In genomic region chr14:63972323-63972932, GRCh38 we compare ENCODE assay signal across 24 cellular contexts.
DNase-seq lines count a peak whose midpoint lies in the region; ATAC-seq, FAIRE-seq and TF ChIP-seq lines count a peak whose summit lies in the region.
"Had no signal": no experiment of that assay in that cellular context is flagged by ENCODE, and none has a peak within 500 bp of the region (broad histone marks: within the 10 kb centered on the region; RNA-seq: fewer than 3 reads in every experiment).

No MANE protein-coding gene starts in this region.

- FAIRE-seq in GM12878 (lab: Jason Lieb, UNC), result peak; percentile 68
- FAIRE-seq: frontal cortex, K562 had no signal

- no peak overlapping the region for H2AFZ ChIP-seq in GM12878 (ENCODE audit: control insufficient read depth, low read depth, low read length)
- H2AFZ ChIP-seq: neural progenitor cell had no signal

- no TSS peak for BruUV-seq in GM12878 (replicated peaks; lab: Mats Ljungman, UMichigan)

- in situ Hi-C loops in GM12878 (cut with MboI), result no loop called here

- ATAC-seq in GM18858 (IDR thresholded peaks at IDR 0.05; ENCODE audit: unreplicated experiment) (peak; percentile 51), GM12878 (peak; percentile 70), HG03520 (IDR thresholded peaks at IDR 0.05; ENCODE audit: unreplicated experiment) (no peak)
- ATAC-seq: activated CD4-positive, CD25-positive, alpha-beta regulatory T cell treated with anti-CD3 and anti-CD28 coated beads, Interleukin-2, amount 50 U/mL, for 24 hours; K562; left cardiac atrium had no signal

- H3K4me1 ChIP-seq in GM12878 (ENCODE audit: control insufficient read depth, insufficient read depth, low read length), result peaks cover 16% of the 10 kb centered on the region
- H3K4me1 ChIP-seq: Caco-2, neural progenitor cell, uterus had no signal

- H3K36me3 ChIP-seq in GM12878 (ENCODE audit: control insufficient read depth in 2 of 2, insufficient read depth in 2 of 2, low read length in 1 of 2), result peaks cover 0 to 11% of the 10 kb centered on the region in 2 experiments
- H3K36me3 ChIP-seq: neural progenitor cell, uterus had no signal

- H3K4me3 ChIP-seq in GM12864 (ENCODE audit: low read depth, low read length), result no peak overlapping the region
- H3K4me3 ChIP-seq in GM12878, result peak overlapping the region; percentile 31; the same call in 1 of the 2 replicates
- H3K4me3 ChIP-seq: coronary artery, K562, neural progenitor cell, smooth muscle cell, uterus had no signal

- POLR2A ChIA-PET in GM12878 (lab: Charles Lee), result interaction anchor here (0.6 to 1.0 kb wide), 3 partner anchors 33 to 224 kb away, joined by 4 to 10 read pairs (median 5); no protein-coding TSS in a partner anchor

- 4% methylated on average over 3 of the region's 3 CpGs for WGBS in GM12878 (ENCODE audit: insufficient coverage, insufficient replicate concordance, low lambda C conversion rate, missing lambda C conversion rate)

- DNase-seq in GM12864 (ENCODE audit: low read depth), result peak; percentile 29
- peak; percentile 2 for DNase-seq in NCI-H146 treated with DMSO at 0.1 percent for 48 hours (lab: John Stamatoyannopoulos, UW; ENCODE audit: unreplicated experiment)
- no peak for DNase-seq in GM12878 (ENCODE audit: low read depth, low spot score)
- DNase-seq in SKM-1 treated with dmso at 0.1 percent for 144 hours (lab: John Stamatoyannopoulos, UW; ENCODE audit: unreplicated experiment), result no peak
- no peak for DNase-seq in anterior cingulate cortex (lab: John Stamatoyannopoulos, UW)
- DNase-seq: activated CD8-positive, alpha-beta memory T cell treated with anti-CD3 and anti-CD28 coated beads for 24 hours; activated naive CD8-positive, alpha-beta T cell treated with anti-CD3 and anti-CD28 coated beads for 36 hours; AML-193; Caco-2; GF-D8; H9; left cardiac atrium; stimulated activated CD8-positive, alpha-beta memory T cell treated with anti-CD3 and anti-CD28 coated beads, Interleukin-4, amount 100 ng/mL, for 48 hours; substantia nigra; T-helper 9 cell; uterus had no signal

- H4K20me1 ChIP-seq in GM12878 (ENCODE audit: control insufficient read depth, insufficient read depth), result no peaks in the 10 kb centered on the region

- H3K4me2 ChIP-seq in GM12878 (ENCODE audit: control insufficient read depth, insufficient read depth), result peak overlapping the region; percentile 65
- H3K4me2 ChIP-seq: neural progenitor cell, smooth muscle cell had no signal

- CTCF ChIA-PET in GM12878 (lab: Yijun Ruan, JAX), result interaction anchor here (0.7 to 1.2 kb wide), 5 partner anchors 10 to 118 kb away, joined by 3 to 4 read pairs (median 3); no protein-coding TSS in a partner anchor

- H3K79me2 ChIP-seq in GM12878 (ENCODE audit: control insufficient read depth, insufficient read depth, low read length), result no peaks in the 10 kb centered on the region

- TF ChIP-seq RAD21 in GM12878 (IDR thresholded peaks at IDR 0.05; ENCODE audit: insufficient read depth, low read depth, low read length), result no peak

- TF ChIP-seq POLR2A in GM12878 (IDR thresholded peaks at IDR 0.05; ENCODE audit: low read depth, low read length), result no peak

- intact Hi-C loops in GM12878 (cut with micrococcal nuclease; ENCODE audit: unreplicated experiment), result no loop called here

- no peak for TF ChIP-seq EP300 in GM12878 (IDR thresholded peaks at IDR 0.05; ENCODE audit: borderline replicate concordance in 1 of 2, control insufficient read depth in 1 of 2, low read depth in 2 of 2, low read length in 2 of 2)

- RAD21 ChIA-PET in GM12878 (lab: Charles Lee; ENCODE audit: unreplicated experiment), result interaction anchor here (0.6 to 1.7 kb wide), 9 partner anchors 9 to 541 kb away, joined by 3 to 5 read pairs (median 4); no protein-coding TSS in a partner anchor

- H3K27me3 ChIP-seq in GM12878 (replicated peaks in 1 of 2; ENCODE audit: control insufficient read depth in 2 of 2, insufficient read depth in 2 of 2, low read length in 1 of 2), result no peaks in the 10 kb centered on the region
- H3K27me3 ChIP-seq: neural progenitor cell, uterus had no signal

- no peak overlapping the region for H3K9ac ChIP-seq in GM12878 (ENCODE audit: control insufficient read depth, insufficient read depth, low read length)
- H3K9ac ChIP-seq: neural progenitor cell had no signal

- SMC1A ChIA-PET in GM12878 (lab: Charles Lee; ENCODE audit: uncharacterized antibody, unreplicated experiment), result interaction anchor here (0.5 to 2.6 kb wide), 12 partner anchors 9 to 128 kb away, joined by 3 to 20 read pairs (median 6); no protein-coding TSS in a partner anchor

- TF ChIP-seq CTCF in GM12864 (IDR thresholded peaks at IDR 0.05; ENCODE audit: low read depth, low read length, missing control alignments) (no peak), GM12878 (IDR thresholded peaks at IDR 0.05 in 2 of 3, conservative IDR thresholded peaks at IDR 0.05 in 1 of 3; ENCODE audit: control insufficient read depth in 2 of 3, extremely low read depth in 1 of 3, insufficient read depth in 1 of 3, low read depth in 3 of 3, low read length in 3 of 3) (no peak)

- peak overlapping the region; percentile 80 for H3K27ac ChIP-seq in GM12878 (ENCODE audit: control insufficient read depth, insufficient read depth)
- H3K27ac ChIP-seq: coronary artery, neural progenitor cell, uterus had no signal

- no peaks in the 10 kb centered on the region for H3K9me3 ChIP-seq in GM12878 (replicated peaks; ENCODE audit: control insufficient read depth, insufficient read depth, low read length)
- H3K9me3 ChIP-seq: Caco-2, uterus had no signal

TF ChIP-seq in GM12878, 131 proteins besides CTCF, POLR2A, EP300 and RAD21:
- TF ChIP-seq ATF7 (IDR thresholded peaks at IDR 0.05; ENCODE audit: low read depth), result peak; percentile 18; the same call in 1 of the 2 replicates
- no peak for TF ChIP-seq PAX5 (IDR thresholded peaks at IDR 0.05; ENCODE audit: borderline replicate concordance, low read depth, low read length)

Comparison
In these comparisons a context has a peak if more than half of its experiments do, and no peak if none do; other contexts are left out.
1. DNase-seq: peak in GM12864 (single experiment) and NCI-H146 treated with DMSO at 0.1 percent for 48 hours (single experiment); none in GM12878 (single experiment), SKM-1 treated with dmso at 0.1 percent for 144 hours (single experiment) and anterior cingulate cortex (0 of 58).